8 cellular contexts compared by ENCODE assay signal in the genomic region with DNA sequence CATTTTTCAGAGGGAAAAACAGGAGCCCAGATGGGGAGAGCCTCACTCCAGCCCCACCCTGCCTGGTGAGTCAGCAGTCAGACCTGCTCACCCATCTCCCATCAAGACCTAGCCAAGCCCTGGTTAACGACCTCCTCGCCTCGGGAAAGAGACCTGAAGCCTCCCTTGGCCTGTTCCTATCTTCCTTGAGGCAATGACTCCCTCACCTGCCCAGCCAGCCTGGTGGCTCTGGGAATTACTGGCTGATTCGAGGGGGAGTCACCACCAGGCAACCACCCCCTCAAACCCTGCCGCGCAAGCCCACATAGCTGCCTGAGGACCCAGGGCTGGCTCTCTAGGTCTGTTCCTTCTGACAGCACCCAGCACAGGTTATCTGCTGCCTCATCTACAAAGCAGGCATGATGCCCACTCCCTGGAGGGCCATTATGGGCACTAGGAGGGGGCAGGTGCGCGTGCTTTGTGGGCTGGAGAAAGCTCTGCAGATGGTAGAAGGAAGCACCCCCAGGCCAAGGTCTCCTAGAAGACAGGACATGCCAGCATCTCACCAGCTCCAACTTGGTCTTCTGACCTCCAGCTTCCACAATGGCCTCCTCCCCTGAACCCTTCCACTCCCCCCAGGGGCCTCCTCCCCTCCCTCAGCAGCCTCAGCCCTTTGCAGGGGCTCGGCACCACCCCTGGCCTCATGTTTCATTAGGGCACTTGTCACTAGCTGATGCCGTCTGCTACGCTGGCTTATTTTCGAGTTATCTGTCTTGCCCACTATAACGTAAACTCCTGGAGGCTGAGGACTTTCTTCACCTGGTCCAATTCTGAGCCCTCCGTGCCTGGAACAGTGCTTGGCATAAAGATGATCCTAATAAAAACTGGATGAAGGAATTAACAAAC. TPM values are rescaled to one million over a fixed set of nuclear protein-coding genes. Genes with fewer than 3 reads are reported as not detected.
DNase-seq lines count a peak whose midpoint lies in the region; ATAC-seq and TF ChIP-seq lines count a peak whose summit lies in the region.

No MANE protein-coding gene starts in this region.

- no peak overlapping the region for H3K56ac ChIP-seq in mesendoderm (ENCODE audit: low read length)

- H3K14ac ChIP-seq in trophoblast cell (ENCODE audit: low read length) = peak overlapping the region; percentile 68

- H2AK5ac ChIP-seq in trophoblast cell (ENCODE audit: low read length) (no peak overlapping the region), mesendoderm (ENCODE audit: low read length) (no peak overlapping the region)

- H3K27ac ChIP-seq in colonic mucosa (peak overlapping the region; percentile 29), trophoblast cell (ENCODE audit: low read depth, low read length) (peak overlapping the region; percentile 44), mesendoderm (ENCODE audit: low read depth, low read length) (no peak overlapping the region)

- H3K9ac ChIP-seq in colonic mucosa (ENCODE audit: low read depth in 2 of 2, low read length in 2 of 2) = no peak overlapping the region
- no peak overlapping the region for H3K9ac ChIP-seq in trophoblast cell (ENCODE audit: low read length)
- H3K9ac ChIP-seq in mesendoderm (ENCODE audit: low read length) = no peak overlapping the region

- H3K4me3 ChIP-seq in MG63 (no peak overlapping the region), colonic mucosa (no peak overlapping the region), trophoblast cell (ENCODE audit: low read depth, low read length) (no peak overlapping the region), mesendoderm (ENCODE audit: low read length) (no peak overlapping the region)

- H2BK5ac ChIP-seq in trophoblast cell (ENCODE audit: low read depth, low read length, poor library complexity) (peak overlapping the region; percentile 7), mesendoderm (ENCODE audit: low read length) (no peak overlapping the region)

- no peak overlapping the region for H4K12ac ChIP-seq in trophoblast cell (ENCODE audit: low read depth, low read length)

- H3K23ac ChIP-seq in trophoblast cell (ENCODE audit: low read length) (no peak overlapping the region), mesendoderm (ENCODE audit: low read length) (no peak overlapping the region)

- H3K79me2 ChIP-seq in trophoblast cell (ENCODE audit: control insufficient read depth, insufficient read depth, low read length, poor library complexity) = peaks cover 2% of the 10 kb centered on the region
- no peaks in the 10 kb centered on the region for H3K79me2 ChIP-seq in mesendoderm (ENCODE audit: control insufficient read depth, insufficient read depth, low read length)

- no peak overlapping the region for H2BK15ac ChIP-seq in mesendoderm (replicated peaks; ENCODE audit: low read depth)

- H4K91ac ChIP-seq in trophoblast cell (ENCODE audit: low read depth, low read length) = peak overlapping the region; percentile 56

- no peak overlapping the region for H2AFZ ChIP-seq in trophoblast cell (ENCODE audit: insufficient read depth, low read length, poor library complexity)

- H3K79me1 ChIP-seq in trophoblast cell (ENCODE audit: low read length) (peaks cover 10% of the 10 kb centered on the region), mesendoderm (ENCODE audit: low read length) (peaks cover 19% of the 10 kb centered on the region)

- H4K8ac ChIP-seq in trophoblast cell (ENCODE audit: low read depth, low read length) (peak overlapping the region; percentile 32), mesendoderm (ENCODE audit: low read depth, low read length) (no peak overlapping the region)

- H3K4me1 ChIP-seq in colonic mucosa (no peaks in the 10 kb centered on the region), trophoblast cell (ENCODE audit: control insufficient read depth in 1 of 2, insufficient read depth in 2 of 2, low read length in 2 of 2) (peaks cover 17% of the 10 kb centered on the region in 2 experiments), mesendoderm (ENCODE audit: control insufficient read depth, low read depth, low read length) (no peaks in the 10 kb centered on the region)

- no peak overlapping the region for H2BK12ac ChIP-seq in trophoblast cell (ENCODE audit: low read length)

- H3K27me3 ChIP-seq in MG63 (no peaks in the 10 kb centered on the region), colonic mucosa (no peaks in the 10 kb centered on the region), trophoblast cell (ENCODE audit: insufficient read depth, low read length) (no peaks in the 10 kb centered on the region), mesendoderm (ENCODE audit: insufficient read depth, low read length, poor library complexity) (no peaks in the 10 kb centered on the region)

- no peaks in the 10 kb centered on the region for H3K9me3 ChIP-seq in MG63
- H3K9me3 ChIP-seq in colonic mucosa = no peaks in the 10 kb centered on the region
- no peaks in the 10 kb centered on the region for H3K9me3 ChIP-seq in trophoblast cell (ENCODE audit: insufficient read depth, low read depth, low read length)

- H3K18ac ChIP-seq in trophoblast cell (ENCODE audit: low read length) = peak overlapping the region; percentile 76
- no peak overlapping the region for H3K18ac ChIP-seq in mesendoderm (ENCODE audit: low read length)

- no peak overlapping the region for H3K4me2 ChIP-seq in trophoblast cell (ENCODE audit: low read length)
- H3K4me2 ChIP-seq in mesendoderm (ENCODE audit: low read length) = no peak overlapping the region

- TF ChIP-seq CTCF in colonic mucosa (IDR thresholded peaks at IDR 0.05) = no peak

- H3K36me3 ChIP-seq in MG63 (peaks cover 63% of the 10 kb centered on the region), colonic mucosa (peaks cover 23% of the 10 kb centered on the region), trophoblast cell (ENCODE audit: control insufficient read depth in 1 of 2, insufficient read depth in 2 of 2, low read length in 2 of 2) (peaks cover 60 to 64% of the 10 kb centered on the region in 2 experiments), mesendoderm (ENCODE audit: control insufficient read depth, insufficient read depth, low read length) (peaks cover 11% of the 10 kb centered on the region)

- no CpG with 5 or more reads among the region's 14 CpGs for WGBS in trophoblast cell (ENCODE audit: extremely low coverage, insufficient coverage, insufficient read length)
- no CpG with 5 or more reads among the region's 14 CpGs for whole genome bisulfite sequencing in mesendoderm (ENCODE audit: extremely low coverage, insufficient coverage, low lambda C conversion rate)

- intact Hi-C loops in colonic mucosa (cut with DNase I) = no loop called here

- H3K4ac ChIP-seq in trophoblast cell (ENCODE audit: low read depth, low read length) (peak overlapping the region; percentile 17), mesendoderm (ENCODE audit: low read depth, low read length) (no peak overlapping the region)

- peak overlapping the region; percentile 15 for H2BK120ac ChIP-seq in trophoblast cell (ENCODE audit: insufficient read depth, low read length, poor library complexity)
- no peak overlapping the region for H2BK120ac ChIP-seq in mesendoderm (ENCODE audit: low read depth, low read length)

- DNase-seq in EH (ENCODE audit: low read depth) = peak; percentile 69
- peak; percentile 67 for DNase-seq in MG63
- peak; percentile 56 for DNase-seq in colonic mucosa
- DNase-seq in trophoblast cell = peak; percentile 62 to 69
- DNase-seq in mesendoderm = no peak
- DNase-seq in stimulated activated CD8-positive, alpha-beta memory T cell treated with anti-CD3 and anti-CD28 coated beads, Interleukin-4, amount 100 ng/mL, for 48 hours = no peak
- no peak for DNase-seq in cortex of kidney (lab: John Stamatoyannopoulos, UW)

- no peak for ATAC-seq in GM19351 (IDR thresholded peaks at IDR 0.05; ENCODE audit: unreplicated experiment)

- H4K5ac ChIP-seq in mesendoderm (ENCODE audit: low read length) = no peak overlapping the region

RNA-seq across cellular contexts. Expression of a gene that starts 10.4 kb away (rescaled TPM):
- 26.3 and 42.9 TPM in 2 replicates for total RNA-seq in MG63 (2014; rRNA removed; shearing (Covaris generic); ENCODE audit: low replicate concordance)
- 10 to 100 TPM; 27.0 to 33.8 TPM for total RNA-seq in colonic mucosa
- 44.2 and 47.8 TPM in 2 replicates for polyA plus RNA-seq in trophoblast cell (2013)
- polyA plus RNA-seq in mesendoderm (2013, experiment 1 of 2) = 18.5 TPM
- 17.7 TPM for polyA plus RNA-seq in mesendoderm (2013, experiment 2 of 2)

RNA-seq across cellular contexts. Expression of a gene that starts 13.0 kb away (rescaled TPM):
- total RNA-seq in MG63 (2014; rRNA removed; shearing (Covaris generic); ENCODE audit: low replicate concordance) = 8.5 and 12.8 TPM in 2 replicates
- 10 to 100 TPM in 1 of 2 donors, 1 to 10 TPM in 1; 9.3 to 12.8 TPM for total RNA-seq in colonic mucosa
- polyA plus RNA-seq in trophoblast cell (2013) = 6.7 and 6.9 TPM in 2 replicates
- 5.9 TPM for polyA plus RNA-seq in mesendoderm (2013, experiment 1 of 2)
- 6.1 TPM for polyA plus RNA-seq in mesendoderm (2013, experiment 2 of 2)

RNA-seq across cellular contexts. Expression of a gene that starts 35.3 kb away (rescaled TPM):
- 24.1 and 27.3 TPM in 2 replicates for total RNA-seq in MG63 (2014; rRNA removed; shearing (Covaris generic); ENCODE audit: low replicate concordance)
- 10 to 100 TPM; 47.8 to 51.8 TPM for total RNA-seq in colonic mucosa
- polyA plus RNA-seq in trophoblast cell (2013) = 77.6 and 78.9 TPM in 2 replicates
- polyA plus RNA-seq in mesendoderm (2013, experiment 1 of 2) = 71.8 TPM
- 66.5 TPM for polyA plus RNA-seq in mesendoderm (2013, experiment 2 of 2)

RNA-seq across cellular contexts. Expression of a gene that starts 47.8 kb away (rescaled TPM):
- total RNA-seq in MG63 (2014; rRNA removed; shearing (Covaris generic); ENCODE audit: low replicate concordance) = 78.3 and 168 TPM in 2 replicates
- total RNA-seq in colonic mucosa = 10 to 100 TPM; 46.7 to 57.3 TPM
- 49.3 and 50.2 TPM in 2 replicates for polyA plus RNA-seq in trophoblast cell (2013)
- 42.7 TPM for polyA plus RNA-seq in mesendoderm (2013, experiment 1 of 2)
- 42.7 TPM for polyA plus RNA-seq in mesendoderm (2013, experiment 2 of 2)

Comparison
In these comparisons a context has a peak if more than half of its experiments do, and no peak if none do; other contexts are left out.
1. DNase-seq: peak in EH (single experiment), MG63 (single experiment), colonic mucosa (single experiment) and trophoblast cell (2 of 2); none in mesendoderm (single experiment), stimulated activated CD8-positive, alpha-beta memory T cell treated with anti-CD3 and anti-CD28 coated beads, Interleukin-4, amount 100 ng/mL, for 48 hours (single experiment) and cortex of kidney (single experiment).